ENCODE assay signal across 1 cellular context in genomic region chr1:234960722-234961467, GRCh38.
TF ChIP-seq lines count a peak whose summit lies in the region.

No MANE protein-coding gene starts in this region.

TF ChIP-seq in HepG2, 621 proteins besides CTCF, POLR2A, EP300 and RAD21 (continued from another document and continues in another):
- TF ChIP-seq ATF6 (CRISPR knock-in tag; conservative IDR thresholded peaks at IDR 0.05) (no peak), ZNF431 (CRISPR knock-in tag; IDR thresholded peaks at IDR 0.05; ENCODE audit: borderline replicate concordance, low read depth) (0 out of 2 replicates have a peak, but pooled peaks have one; percentile 10), SIX4 (CRISPR knock-in tag; IDR thresholded peaks at IDR 0.05) (peak; percentile 85), ZFP37 (CRISPR knock-in tag; IDR thresholded peaks at IDR 0.05; ENCODE audit: borderline replicate concordance) (no peak), POLR2AphosphoS5 (IDR thresholded peaks at IDR 0.05; ENCODE audit: low read depth, low read length) (peak; percentile 40; the same call in 1 of the 2 replicates), ZBED4 (CRISPR knock-in tag; IDR thresholded peaks at IDR 0.05; ENCODE audit: borderline replicate concordance) (peak; percentile 68; the same call in 1 of the 2 replicates), NPAS2 (CRISPR knock-in tag; IDR thresholded peaks at IDR 0.05; ENCODE audit: borderline replicate concordance) (no peak), ZNF883 (CRISPR knock-in tag; IDR thresholded peaks at IDR 0.05; ENCODE audit: not compliant biosample characterization) (peak; percentile 51), HNF1A (IDR thresholded peaks at IDR 0.05; ENCODE audit: low read depth) (peak; percentile 95), HNF1A (CRISPR knock-in tag; IDR thresholded peaks at IDR 0.05; ENCODE audit: borderline replicate concordance) (peak; percentile 96), ZNF737 (CRISPR knock-in tag; IDR thresholded peaks at IDR 0.05; ENCODE audit: borderline replicate concordance) (no peak), GLMP (CRISPR knock-in tag; IDR thresholded peaks at IDR 0.05; ENCODE audit: borderline replicate concordance) (no peak), ZNF142 (CRISPR knock-in tag; IDR thresholded peaks at IDR 0.05) (peak; percentile 74; the same call in 1 of the 2 replicates), HCFC1 (IDR thresholded peaks at IDR 0.05; ENCODE audit: low read depth, low read length) (no peak), GMEB2 (CRISPR knock-in tag; IDR thresholded peaks at IDR 0.05; ENCODE audit: low read depth) (no peak), MEIS2 (CRISPR knock-in tag; IDR thresholded peaks at IDR 0.05) (peak; percentile 20; the same call in 1 of the 2 replicates), PHF20 (CRISPR knock-in tag; IDR thresholded peaks at IDR 0.05) (no peak), ZBTB39 (CRISPR knock-in tag; IDR thresholded peaks at IDR 0.05) (no peak; the same call in 1 of the 2 replicates), KLF12 (CRISPR knock-in tag; IDR thresholded peaks at IDR 0.05; ENCODE audit: borderline replicate concordance) (0 out of 2 replicates have a peak, but pooled peaks have one; percentile 15), SIN3A (IDR thresholded peaks at IDR 0.05; ENCODE audit: borderline replicate concordance, low read depth, low read length) (no peak), ZSCAN31 (CRISPR knock-in tag; IDR thresholded peaks at IDR 0.05; ENCODE audit: low read depth) (peak; percentile 62), RBFOX2 (IDR thresholded peaks at IDR 0.05; ENCODE audit: low read depth, low read length) (peak; percentile 77), ZNF761 (CRISPR knock-in tag; conservative IDR thresholded peaks at IDR 0.05) (no peak; the same call in 1 of the 2 replicates), DBP (CRISPR knock-in tag; IDR thresholded peaks at IDR 0.05; ENCODE audit: not compliant biosample characterization) (no peak), KMT2A (CRISPR knock-in tag; IDR thresholded peaks at IDR 0.05) (no peak), ZNF766 (CRISPR knock-in tag; IDR thresholded peaks at IDR 0.05; ENCODE audit: borderline replicate concordance) (no peak), HOXA5 (CRISPR knock-in tag; IDR thresholded peaks at IDR 0.05) (no peak), ZNF136 (CRISPR knock-in tag; IDR thresholded peaks at IDR 0.05; ENCODE audit: low read depth) (peak; percentile 80; the same call in 1 of the 2 replicates), PAX8 (CRISPR knock-in tag; IDR thresholded peaks at IDR 0.05; ENCODE audit: borderline replicate concordance) (0 out of 2 replicates have a peak, but pooled peaks have one; percentile 25), ZNF121 (CRISPR knock-in tag; IDR thresholded peaks at IDR 0.05) (peak; percentile 53; the same call in 1 of the 2 replicates), YEATS4 (CRISPR knock-in tag; IDR thresholded peaks at IDR 0.05; ENCODE audit: borderline replicate concordance) (no peak), HMG20B (CRISPR knock-in tag; conservative IDR thresholded peaks at IDR 0.05) (peak; percentile 54; the same call in 1 of the 2 replicates), THAP11 (CRISPR knock-in tag; IDR thresholded peaks at IDR 0.05) (peak; percentile 72), KLF11 (CRISPR knock-in tag; IDR thresholded peaks at IDR 0.05) (no peak)
